In genomic region chr6:36939005-36939404, GRCh38 we compare ENCODE assay signal across 8 cellular contexts. TPM values are rescaled to one million over a fixed set of nuclear protein-coding genes. Genes with fewer than 3 reads are reported as not detected.
DNase-seq lines count a peak whose midpoint lies in the region; TF ChIP-seq lines count a peak whose summit lies in the region.
"Not testable (repeated sequence)": the region's sequence is repeated elsewhere in the genome, so short reads cannot be mapped to it uniquely, and the experiment has no call there.
"Had no signal": no experiment of that assay in that cellular context is flagged by ENCODE, and none has a peak within 500 bp of the region (broad histone marks: within the 10 kb centered on the region; RNA-seq: fewer than 3 reads in every experiment).

No MANE protein-coding gene starts in this region.

- in situ Hi-C loops in GM23248 (cut with MboI); brain microvascular endothelial cell (cut with HindIII; ENCODE audit: low pct_ligation_motif_present, low sequenced_read_pairs): not testable (repeated sequence)

- H3K4me3 ChIP-seq in GM23248; brain microvascular endothelial cell (ENCODE audit: low read depth, low read length); smooth muscle cell: not testable (repeated sequence)

- H4K20me1 ChIP-seq in GM23248 (ENCODE audit: insufficient read depth); smooth muscle cell (ENCODE audit: low read depth): not testable (repeated sequence)

- H3K9ac ChIP-seq in GM23248: peak overlapping the region; percentile 59
- not testable (repeated sequence) for H3K9ac ChIP-seq in smooth muscle cell (ENCODE audit: low read depth)

- WGBS in GM23248 (ENCODE audit: low coverage in 1 of 2, low lambda C conversion rate in 2 of 2, missing lambda C conversion rate in 2 of 2), 2 experiments: 85 to 92% methylated on average over 5 of the region's 5 CpGs
- 91% methylated on average over 5 of the region's 5 CpGs for WGBS in smooth muscle cell (ENCODE audit: low lambda C conversion rate)

- not testable (repeated sequence) for H3K36me3 ChIP-seq in GM23248 (ENCODE audit: low read depth); brain microvascular endothelial cell (replicated peaks); smooth muscle cell (ENCODE audit: low read depth)

- H3K79me2 ChIP-seq in GM23248 (ENCODE audit: insufficient read depth); smooth muscle cell (ENCODE audit: low read depth): not testable (repeated sequence)

- H3K27me3 ChIP-seq in GM23248 (replicated peaks; ENCODE audit: insufficient read depth); brain microvascular endothelial cell (replicated peaks); smooth muscle cell (ENCODE audit: low read depth): not testable (repeated sequence)

- H3F3A ChIP-seq in GM23248 (ENCODE audit: insufficient read depth); smooth muscle cell (ENCODE audit: low read depth): not testable (repeated sequence)

- not testable (repeated sequence) for DNase-seq in GM23248; brain microvascular endothelial cell; smooth muscle cell (lab: John Stamatoyannopoulos, UW; ENCODE audit: unreplicated experiment)
- DNase-seq in NCI-H226: peak; percentile 74
- peak; percentile 31 for DNase-seq in amniotic epithelial cell (ENCODE audit: low read depth)
- DNase-seq in mesenteric fat pad (ENCODE audit: low spot score): peak; percentile 51

- H3K27ac ChIP-seq in GM23248: peak overlapping the region; percentile 63
- peak overlapping the region; percentile 92 for H3K27ac ChIP-seq in brain microvascular endothelial cell
- not testable (repeated sequence) for H3K27ac ChIP-seq in smooth muscle cell (ENCODE audit: low read depth)

- not testable (repeated sequence) for H3K9me2 ChIP-seq in GM23248 (ENCODE audit: insufficient read depth)

- not testable (repeated sequence) for TF ChIP-seq CTCF in brain microvascular endothelial cell (IDR thresholded peaks at IDR 0.05; ENCODE audit: low read depth, low read length, missing control alignments); smooth muscle cell (IDR thresholded peaks at IDR 0.05; ENCODE audit: borderline replicate concordance, insufficient read depth, poor library complexity, severe bottlenecking)

- H3K4me1 ChIP-seq in GM23248 (ENCODE audit: insufficient read depth): peaks cover 20% of the 10 kb centered on the region
- H3K4me1 ChIP-seq in smooth muscle cell (ENCODE audit: low read depth): not testable (repeated sequence)

- H2AFZ ChIP-seq in GM23248; smooth muscle cell (ENCODE audit: low read depth): not testable (repeated sequence)

- H3K4me2 ChIP-seq in GM23248 (ENCODE audit: unreplicated experiment) (peak overlapping the region; percentile 60), smooth muscle cell (peak overlapping the region; percentile 31)

- H3K9me3 ChIP-seq in GM23248 (ENCODE audit: low read depth); smooth muscle cell (replicated peaks; ENCODE audit: low read depth): not testable (repeated sequence)

RNA-seq across cellular contexts. Expression of gene PI16, which starts 15.5 kb away (rescaled TPM):
- 181 and 227 TPM in 2 replicates for total RNA-seq in GM23248 (2014; rRNA removed; shearing (Covaris generic))
- polyA plus RNA-seq in GM23248 (2016; fragmentation: Nextera tagmentation; extraction: Ambion mirVana) (390 and 398 TPM in 2 replicates), smooth muscle cell (7.2 and 9.6 TPM in 2 replicates)
- total RNA-seq in mesenteric fat pad (22.5 TPM), smooth muscle cell (1.2 and 4.1 TPM in 2 replicates)
- total RNA-seq: G401 had no signal
- polyA plus RNA-seq: A549 had no signal

RNA-seq across cellular contexts. Expression of gene MTCH1, which starts 47.0 kb away (rescaled TPM):
- total RNA-seq in GM23248 (2014; rRNA removed; shearing (Covaris generic)): 418 and 473 TPM in 2 replicates
- polyA plus RNA-seq in GM23248 (2016; fragmentation: Nextera tagmentation; extraction: Ambion mirVana): 370 and 395 TPM in 2 replicates
- 169 TPM for total RNA-seq in mesenteric fat pad
- total RNA-seq in smooth muscle cell: 200 and 225 TPM in 2 replicates
- polyA plus RNA-seq in smooth muscle cell: 441 and 517 TPM in 2 replicates

RNA-seq across cellular contexts. Expression of gene C6orf89, which starts 53.3 kb away (rescaled TPM):
- total RNA-seq in GM23248 (2014; rRNA removed; shearing (Covaris generic)): 84.0 and 85.5 TPM in 2 replicates
- polyA plus RNA-seq in GM23248 (2016; fragmentation: Nextera tagmentation; extraction: Ambion mirVana) (73.8 and 73.9 TPM in 2 replicates), smooth muscle cell (43.7 and 44.6 TPM in 2 replicates)
- total RNA-seq in mesenteric fat pad (61.6 TPM), smooth muscle cell (40.7 and 45.7 TPM in 2 replicates)
